14 cellular contexts compared by ENCODE assay signal in genomic region chr1:202642212-202642611, GRCh38.
DNase-seq lines count a peak whose midpoint lies in the region; ATAC-seq and TF ChIP-seq lines count a peak whose summit lies in the region.
"Had no signal": no experiment of that assay in that cellular context is flagged by ENCODE, and none has a peak within 500 bp of the region (broad histone marks: within the 10 kb centered on the region; RNA-seq: fewer than 3 reads in every experiment).

No MANE protein-coding gene starts in this region.

- H3K79me2 ChIP-seq in MM.1S (ENCODE audit: low read length) = no peaks in the 10 kb centered on the region

- H2AFZ ChIP-seq in MM.1S (ENCODE audit: low read length) = no peak overlapping the region

- peaks cover 45 to 89% of the 10 kb centered on the region in 2 donors for H3K27me3 Mint-ChIP-seq in CD8-positive, alpha-beta memory T cell
- peaks cover 58% of the 10 kb centered on the region for H3K27me3 Mint-ChIP-seq in endodermal cell (ENCODE audit: insufficient read depth)
- H3K27me3 Mint-ChIP-seq in naive thymus-derived CD8-positive, alpha-beta T cell = peaks cover 42 to 98% (median 65%) of the 10 kb centered on the region in 5 donors

- no peaks in the 10 kb centered on the region for H3K36me3 ChIP-seq in CD8-positive, alpha-beta memory T cell (ENCODE audit: insufficient read depth, low read length)
- H3K36me3 ChIP-seq in MM.1S (replicated peaks; ENCODE audit: insufficient read depth, low read length) (no peaks in the 10 kb centered on the region), endodermal cell (ENCODE audit: control insufficient read depth, insufficient read depth, low read length) (no peaks in the 10 kb centered on the region)
- H3K36me3 ChIP-seq: transverse colon had no signal

- H3K4me2 ChIP-seq in MM.1S (ENCODE audit: low read depth, low read length) = peak overlapping the region; percentile 56; the same call in 1 of the 2 replicates

- 48 to 67% methylated on average over 7 to 20 of the region's 20 CpGs for WGBS in endodermal cell (ENCODE audit: insufficient coverage in 1 of 2, insufficient read length in 1 of 2), 2 experiments

- TF ChIP-seq CTCF in MM.1S (IDR thresholded peaks at IDR 0.05; ENCODE audit: low read length) = no peak
- no peak for TF ChIP-seq CTCF in endodermal cell (conservative IDR thresholded peaks at IDR 0.05)

- H3K27ac Mint-ChIP-seq in CD8-positive, alpha-beta memory T cell = no peak overlapping the region
- no peak overlapping the region for H3K27ac Mint-ChIP-seq in endodermal cell
- no peak overlapping the region for H3K27ac Mint-ChIP-seq in naive thymus-derived CD8-positive, alpha-beta T cell
- H3K27ac Mint-ChIP-seq: activated CD4-positive, alpha-beta T cell treated with anti-CD3 and anti-CD28 coated beads, Interleukin-2, amount 10 ng/mL, durations not matched to agents 7 days and 5 days had no signal

- no peaks in the 10 kb centered on the region for H3K9me2 ChIP-seq in MM.1S (replicated peaks; ENCODE audit: insufficient read depth, low read length)

- peaks cover 35% of the 10 kb centered on the region for H3K27me3 ChIP-seq in CD8-positive, alpha-beta memory T cell (ENCODE audit: insufficient read depth, low read length, poor library complexity, severe bottlenecking)
- H3K27me3 ChIP-seq in MM.1S (replicated peaks; ENCODE audit: insufficient read depth, low read length) (peaks cover 69% of the 10 kb centered on the region), endodermal cell (ENCODE audit: control insufficient read depth, insufficient read depth, low read length, poor library complexity, severe bottlenecking) (peaks cover 14% of the 10 kb centered on the region)

- H3K36me3 Mint-ChIP-seq in CD8-positive, alpha-beta memory T cell = no peaks in the 10 kb centered on the region
- H3K36me3 Mint-ChIP-seq in endodermal cell (ENCODE audit: low read depth) = no peaks in the 10 kb centered on the region
- peaks cover 0 to 2% (median 0%) of the 10 kb centered on the region in 3 donors for H3K36me3 Mint-ChIP-seq in naive thymus-derived CD8-positive, alpha-beta T cell

- H3K4me3 Mint-ChIP-seq in CD8-positive, alpha-beta memory T cell = peak overlapping the region in 5 of 7 donors; percentile 46 to 75 (median 70)
- H3K4me3 Mint-ChIP-seq in endodermal cell = peak overlapping the region; percentile 76
- H3K4me3 Mint-ChIP-seq in naive thymus-derived CD8-positive, alpha-beta T cell = peak overlapping the region; percentile 15 to 84 (median 62)
- H3K4me3 Mint-ChIP-seq: activated CD4-positive, alpha-beta T cell treated with anti-CD3 and anti-CD28 coated beads, Interleukin-2, amount 10 ng/mL, durations not matched to agents 7 days and 5 days had no signal

- ATAC-seq in naive thymus-derived CD8-positive, alpha-beta T cell = no peak
- ATAC-seq in HG02938 (IDR thresholded peaks at IDR 0.05; ENCODE audit: unreplicated experiment) (no peak), GM21576 (IDR thresholded peaks at IDR 0.05; ENCODE audit: unreplicated experiment) (no peak)

- H3K9ac ChIP-seq in MM.1S (ENCODE audit: low read length) (no peak overlapping the region), endodermal cell (ENCODE audit: extremely low read depth, low read length, poor library complexity, severe bottlenecking) (no peak overlapping the region)

- CTCF ChIA-PET in CD8-positive, alpha-beta memory T cell (lab: Charles Lee) = no interaction called here

- H3K9me3 ChIP-seq in CD8-positive, alpha-beta memory T cell (ENCODE audit: low read length) = no peaks in the 10 kb centered on the region
- H3K9me3 ChIP-seq in MM.1S (replicated peaks; ENCODE audit: insufficient read depth, low read length) (no peaks in the 10 kb centered on the region), endodermal cell (ENCODE audit: control insufficient read depth, low read length) (no peaks in the 10 kb centered on the region)
- H3K9me3 ChIP-seq: transverse colon had no signal

- no peak for DNase-seq in CD8-positive, alpha-beta memory T cell
- DNase-seq in MM.1S = no peak
- no peak for DNase-seq in endodermal cell
- peak in 1 of 10 donors; percentile 50 for DNase-seq in naive thymus-derived CD8-positive, alpha-beta T cell
- no peak for DNase-seq in SW480 (ENCODE audit: low spot score)
- no peak for DNase-seq in AG20443 (ENCODE audit: low spot score)
- DNase-seq: activated CD4-positive, alpha-beta T cell treated with anti-CD3 and anti-CD28 coated beads, Interleukin-2, amount 10 ng/mL, durations not matched to agents 7 days and 5 days; cortex of kidney; T-helper 2 cell; transverse colon had no signal

- H3F3A ChIP-seq in MM.1S (ENCODE audit: insufficient read depth, low read length) = no peaks in the 10 kb centered on the region

- H4K20me1 ChIP-seq in MM.1S (ENCODE audit: insufficient read depth, low read length) = no peaks in the 10 kb centered on the region

- POLR2A ChIA-PET in CD8-positive, alpha-beta memory T cell (lab: Charles Lee) = no interaction called here
- POLR2A ChIA-PET in naive thymus-derived CD8-positive, alpha-beta T cell (lab: Charles Lee) = interaction anchor here (0.5 kb wide), 1 partner anchor 30 kb away, joined by 8 read pairs; no protein-coding TSS in a partner anchor

- H3K9me3 Mint-ChIP-seq in CD8-positive, alpha-beta memory T cell = peaks cover 0 to 2% (median 0%) of the 10 kb centered on the region in 5 donors
- H3K9me3 Mint-ChIP-seq in endodermal cell = no peaks in the 10 kb centered on the region
- H3K9me3 Mint-ChIP-seq in naive thymus-derived CD8-positive, alpha-beta T cell = peaks cover 0 to 2% (median 0%) of the 10 kb centered on the region in 9 donors
- H3K9me3 Mint-ChIP-seq: activated CD4-positive, alpha-beta T cell treated with anti-CD3 and anti-CD28 coated beads, Interleukin-2, amount 10 ng/mL, durations not matched to agents 7 days and 5 days had no signal

- H3K4me3 ChIP-seq in CD8-positive, alpha-beta memory T cell (ENCODE audit: low read length) = no peak overlapping the region
- H3K4me3 ChIP-seq in MM.1S (ENCODE audit: low read length) (no peak overlapping the region), endodermal cell (ENCODE audit: low read length) (peak overlapping the region; percentile 79)

- peaks cover 22% of the 10 kb centered on the region for H3K4me1 ChIP-seq in CD8-positive, alpha-beta memory T cell (ENCODE audit: insufficient read depth, low read length)
- H3K4me1 ChIP-seq in MM.1S (ENCODE audit: low read length) (no peaks in the 10 kb centered on the region), endodermal cell (ENCODE audit: control insufficient read depth, insufficient read depth, low read length) (peaks cover 28% of the 10 kb centered on the region)

- no peak overlapping the region for H3K27ac ChIP-seq in CD8-positive, alpha-beta memory T cell (ENCODE audit: low read depth, low read length)
- H3K27ac ChIP-seq in MM.1S (ENCODE audit: low read length) = no peak overlapping the region
- H3K27ac ChIP-seq in endodermal cell (ENCODE audit: low read depth, low read length) = no peak overlapping the region
- H3K27ac ChIP-seq: C4-2B, RWPE1, transverse colon had no signal

- H3K4me1 Mint-ChIP-seq in CD8-positive, alpha-beta memory T cell = peaks cover 18 to 39% (median 22%) of the 10 kb centered on the region in 3 donors
- peaks cover 54% of the 10 kb centered on the region for H3K4me1 Mint-ChIP-seq in endodermal cell
- peaks cover 7 to 36% (median 29%) of the 10 kb centered on the region in 4 donors for H3K4me1 Mint-ChIP-seq in naive thymus-derived CD8-positive, alpha-beta T cell
